In genomic region chr12:115354007-115354452, GRCh38 we compare ENCODE assay signal across 9 cellular contexts.
A peak's percentile ranks its signal among the peaks of the same experiment; 100 is the strongest.
DNase-seq lines count a peak whose midpoint lies in the region; ATAC-seq and TF ChIP-seq lines count a peak whose summit lies in the region.
"Had no signal": no experiment of that assay in that cellular context is flagged by ENCODE, and none has a peak within 500 bp of the region (broad histone marks: within the 10 kb centered on the region; RNA-seq: fewer than 3 reads in every experiment).

No MANE protein-coding gene starts in this region.

- H3K27ac Mint-ChIP-seq in Caco-2 (ENCODE audit: unreplicated experiment) (peak overlapping the region; percentile 36), MCF 10A (ENCODE audit: low read depth, unreplicated experiment) (peak overlapping the region; percentile 99)
- H3K27ac Mint-ChIP-seq: activated naive CD8-positive, alpha-beta T cell had no signal

- H3K4me3 ChIP-seq in Caco-2 (ENCODE audit: low read depth, low read length) (no peak overlapping the region), lung (no peak overlapping the region)

- H3K36me3 ChIP-seq in Caco-2 (ENCODE audit: control insufficient read depth, insufficient read depth, low read length) (no peaks in the 10 kb centered on the region), lung (ENCODE audit: control insufficient read depth in 2 of 2, insufficient read depth in 2 of 2, low read length in 2 of 2) (no peaks in the 10 kb centered on the region)

- CTCF ChIA-PET in Caco-2 (lab: Charles Lee): no interaction called here
- CTCF ChIA-PET in MCF 10A (lab: Yijun Ruan, JAX): interaction anchor here (0.6 kb wide), 1 partner anchor 136 kb away, joined by 3 read pairs; no protein-coding TSS in a partner anchor

- TF ChIP-seq CTCF in Caco-2 (IDR thresholded peaks at IDR 0.05; ENCODE audit: insufficient read depth in 1 of 2, low read depth in 1 of 2, low read length in 1 of 2, severe bottlenecking in 1 of 2, unreplicated experiment in 1 of 2) (no peak), MCF 10A (IDR thresholded peaks at IDR 0.05; ENCODE audit: unreplicated experiment) (no peak), lung (IDR thresholded peaks at IDR 0.05; ENCODE audit: control extremely low read depth, extremely low read depth) (no peak)

- peaks cover 10% of the 10 kb centered on the region for H3K4me1 Mint-ChIP-seq in Caco-2 (ENCODE audit: low read depth, unreplicated experiment)
- H3K4me1 Mint-ChIP-seq in MCF 10A (ENCODE audit: insufficient read depth, unreplicated experiment): peaks cover 42% of the 10 kb centered on the region

- WGBS in lung, 2 donors: 53 to 64% methylated on average over 4 of the region's 4 CpGs

- H3K27ac ChIP-seq in lung (ENCODE audit: low read depth in 1 of 2, low read length in 1 of 2): peak overlapping the region; percentile 55 to 87

- H3K36me3 Mint-ChIP-seq in Caco-2 (ENCODE audit: insufficient read depth, unreplicated experiment): no peaks in the 10 kb centered on the region
- no peaks in the 10 kb centered on the region for H3K36me3 Mint-ChIP-seq in MCF 10A (ENCODE audit: insufficient read depth, unreplicated experiment)
- H3K36me3 Mint-ChIP-seq: activated naive CD8-positive, alpha-beta T cell had no signal

- no peak for DNase-seq in Caco-2
- DNase-seq in LHCN-M2 (ENCODE audit: low read depth): peak; percentile 63
- peak; percentile 98 for DNase-seq in MCF 10A (ENCODE audit: unreplicated experiment)
- peak; percentile 44 for DNase-seq in lung (ENCODE audit: low spot score)
- DNase-seq in COR-L47 (lab: John Stamatoyannopoulos, UW): no peak
- DNase-seq in retina: no peak

- intact Hi-C loops in Caco-2 (cut with micrococcal nuclease; ENCODE audit: unreplicated experiment) (no loop called here), MCF 10A (cut with micrococcal nuclease) (loop anchor here (1.0 to 5.0 kb wide), 5 partner anchors 17 to 670 kb away; partner anchors contain the start of gene TBX3)

- H3K9me3 Mint-ChIP-seq in Caco-2 (ENCODE audit: unreplicated experiment) (no peaks in the 10 kb centered on the region), MCF 10A (ENCODE audit: unreplicated experiment) (no peaks in the 10 kb centered on the region)

- H3K9me3 ChIP-seq in Caco-2 (no peaks in the 10 kb centered on the region), lung (ENCODE audit: control insufficient read depth in 2 of 2, insufficient read depth in 1 of 2, low read length in 1 of 2) (no peaks in the 10 kb centered on the region)

- POLR2A ChIA-PET in Caco-2 (lab: Charles Lee): no interaction called here
- POLR2A ChIA-PET in MCF 10A (lab: Yijun Ruan, JAX): interaction anchor here (0.6 to 5.8 kb wide), 12 partner anchors 8 to 671 kb away, joined by 3 to 66 read pairs (median 4); partner anchors contain the start of gene TBX3

- H3K27me3 Mint-ChIP-seq in Caco-2 (ENCODE audit: insufficient read depth, unreplicated experiment) (no peaks in the 10 kb centered on the region), MCF 10A (ENCODE audit: insufficient read depth, unreplicated experiment) (no peaks in the 10 kb centered on the region)

- ATAC-seq in lung (ENCODE audit: insufficient read depth, low FRiP score) (peak; percentile 63), HG02970 (IDR thresholded peaks at IDR 0.05; ENCODE audit: low FRiP score, unreplicated experiment) (no peak), GM21423 (IDR thresholded peaks at IDR 0.05; ENCODE audit: unreplicated experiment) (no peak)

- no peak overlapping the region for H3K4me3 Mint-ChIP-seq in Caco-2 (ENCODE audit: unreplicated experiment)
- peak overlapping the region; percentile 84 for H3K4me3 Mint-ChIP-seq in MCF 10A (ENCODE audit: unreplicated experiment)
- H3K4me3 Mint-ChIP-seq: activated naive CD8-positive, alpha-beta T cell had no signal

- no peaks in the 10 kb centered on the region for H3K4me1 ChIP-seq in Caco-2
- no peaks in the 10 kb centered on the region for H3K4me1 ChIP-seq in lung (ENCODE audit: control insufficient read depth in 2 of 2, insufficient read depth in 2 of 2, low read length in 2 of 2)

- BruUV-seq in Caco-2 (replicated peaks; lab: Mats Ljungman, UMichigan) (no TSS peak), MCF 10A (replicated peaks; lab: Mats Ljungman, UMichigan) (no TSS peak)

- no peaks in the 10 kb centered on the region for H3K27me3 ChIP-seq in Caco-2 (replicated peaks; ENCODE audit: control insufficient read depth, insufficient read depth, low read length)
- H3K27me3 ChIP-seq in lung (ENCODE audit: control insufficient read depth, insufficient read depth): no peaks in the 10 kb centered on the region

Comparison
In these comparisons a context has a peak if more than half of its experiments do, and no peak if none do; other contexts are left out.
1. DNase-seq: peak in LHCN-M2 (single experiment), MCF 10A (single experiment) and lung (single experiment); none in Caco-2 (0 of 2), COR-L47 (single experiment) and retina (single experiment).